In the genomic region with DNA sequence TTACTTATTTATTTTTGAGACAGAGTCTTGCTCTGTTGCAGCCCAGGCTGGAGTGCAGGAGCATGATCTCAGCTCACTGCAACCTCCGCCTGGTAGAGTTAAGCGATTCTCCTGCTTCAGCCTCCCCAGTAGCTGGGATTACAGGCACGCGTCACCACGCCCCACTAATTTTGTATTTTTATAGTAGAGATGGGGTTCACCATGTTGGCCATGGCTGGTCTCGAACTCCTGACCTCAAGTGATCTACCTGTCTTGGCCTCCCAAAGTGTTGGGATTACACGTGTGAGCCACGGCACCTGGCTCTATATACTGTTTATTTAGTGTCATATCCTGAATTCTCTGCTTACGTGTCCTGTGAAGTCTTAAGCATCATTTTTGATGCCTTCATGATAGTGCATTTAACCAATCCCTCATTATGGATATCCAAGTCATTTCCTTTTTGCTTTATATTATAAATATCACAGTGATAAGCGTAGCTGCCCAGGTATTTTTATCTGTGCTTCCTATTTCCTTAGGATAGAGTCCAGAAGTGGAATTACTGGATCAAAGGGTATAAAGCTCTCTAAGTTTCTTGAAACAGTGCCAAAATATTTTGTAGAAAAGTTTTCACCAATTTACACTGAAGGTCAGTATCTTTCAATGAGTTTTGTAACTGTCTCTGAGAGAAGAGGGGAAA, we compare ENCODE assay signal across 8 cellular contexts. TPM values are rescaled to one million over a fixed set of nuclear protein-coding genes. Genes with fewer than 3 reads are reported as not detected.
DNase-seq lines count a peak whose midpoint lies in the region; ATAC-seq and TF ChIP-seq lines count a peak whose summit lies in the region.

No MANE protein-coding gene starts in this region.

- H3K36me3 ChIP-seq in ascending aorta (peaks cover 4 to 11% of the 10 kb centered on the region in 2 donors), kidney epithelial cell (ENCODE audit: control insufficient read depth, insufficient read depth, low read length) (no peaks in the 10 kb centered on the region)

- peaks cover 14 to 28% of the 10 kb centered on the region in 2 donors for H3K4me1 ChIP-seq in ascending aorta

- H3K9me3 ChIP-seq in ascending aorta = no peaks in the 10 kb centered on the region

- TF ChIP-seq CTCF in ascending aorta (IDR thresholded peaks at IDR 0.05) (no peak), kidney epithelial cell (IDR thresholded peaks at IDR 0.05; ENCODE audit: insufficient read depth, low read length, poor library complexity, severe bottlenecking) (no peak)

- DNase-seq in activated CD4-positive, alpha-beta T cell treated with anti-CD3 and anti-CD28 coated beads for 36 hours = no peak
- DNase-seq in activated CD4-positive, alpha-beta T cell treated with anti-CD3 and anti-CD28 coated beads for 48 hours = no peak
- DNase-seq in ascending aorta (ENCODE audit: low spot score in 2 of 2) (no peak), kidney epithelial cell (ENCODE audit: low read depth) (no peak), substantia nigra (lab: John Stamatoyannopoulos, UW) (no peak), MV-4-11 (lab: John Stamatoyannopoulos, UW) (no peak), RPMI8226 (no peak)

- H3K27me3 ChIP-seq in ascending aorta (no peaks in the 10 kb centered on the region), kidney epithelial cell (ENCODE audit: control insufficient read depth, insufficient read depth, low read length) (no peaks in the 10 kb centered on the region)

- peak overlapping the region; percentile 75 for H3K27ac Mint-ChIP-seq in activated CD4-positive, alpha-beta T cell treated with anti-CD3 and anti-CD28 coated beads for 36 hours

- H3K9me3 Mint-ChIP-seq in activated CD4-positive, alpha-beta T cell treated with anti-CD3 and anti-CD28 coated beads for 36 hours (ENCODE audit: low read depth) = no peaks in the 10 kb centered on the region

- H3K27ac ChIP-seq in ascending aorta = peak overlapping the region; percentile 98 to 99
- H3K27ac ChIP-seq in substantia nigra (ENCODE audit: low read depth, low read length, poor library complexity, severe bottlenecking) = peak overlapping the region; percentile 78

- CTCF ChIA-PET in activated CD4-positive, alpha-beta T cell treated with anti-CD3 and anti-CD28 coated beads for 36 hours (lab: Charles Lee) = interaction anchor here (0.9 to 5.8 kb wide), 5 partner anchors 24 to 324 kb away, joined by 3 to 64 read pairs (median 5); a partner anchor contains a TSS

- peak overlapping the region; percentile 87 for H3K4me3 Mint-ChIP-seq in activated CD4-positive, alpha-beta T cell treated with anti-CD3 and anti-CD28 coated beads for 36 hours

- no peaks in the 10 kb centered on the region for H3K27me3 Mint-ChIP-seq in activated CD4-positive, alpha-beta T cell treated with anti-CD3 and anti-CD28 coated beads for 36 hours

- ATAC-seq in activated CD4-positive, alpha-beta T cell treated with anti-CD3 and anti-CD28 coated beads for 36 hours = no peak
- ATAC-seq in GM19328 (IDR thresholded peaks at IDR 0.05; ENCODE audit: unreplicated experiment) = no peak

- POLR2A ChIA-PET in activated CD4-positive, alpha-beta T cell treated with anti-CD3 and anti-CD28 coated beads for 36 hours (lab: Charles Lee) = interaction anchor here (0.7 to 1.2 kb wide), 2 partner anchors 54 to 69 kb away, joined by 4 to 7 read pairs; a partner anchor contains a TSS

- intact Hi-C loops in activated CD4-positive, alpha-beta T cell treated with anti-CD3 and anti-CD28 coated beads for 36 hours (cut with DNase I, micrococcal nuclease) = loop anchor here (1.0 to 10.0 kb wide), 6 partner anchors 33 to 404 kb away; a partner anchor contains a TSS
- intact Hi-C loops in ascending aorta (cut with DNase I) = loop anchor here (1.0 to 10.0 kb wide), 5 partner anchors 22 to 1260 kb away; a partner anchor contains a TSS

- H3K4me3 ChIP-seq in ascending aorta (peak overlapping the region; percentile 84 to 97), kidney epithelial cell (ENCODE audit: low read depth, low read length) (peak overlapping the region; percentile 57)

- peaks cover 33% of the 10 kb centered on the region for H3K4me1 Mint-ChIP-seq in activated CD4-positive, alpha-beta T cell treated with anti-CD3 and anti-CD28 coated beads for 36 hours

- H3K36me3 Mint-ChIP-seq in activated CD4-positive, alpha-beta T cell treated with anti-CD3 and anti-CD28 coated beads for 36 hours (ENCODE audit: low read depth) = peaks cover 2% of the 10 kb centered on the region

RNA-seq across cellular contexts. Expression of a gene that starts 0.9 kb away (rescaled TPM):
- 10 to 100 TPM; 21.5 to 23.7 TPM for total RNA-seq in activated CD4-positive, alpha-beta T cell treated with anti-CD3 and anti-CD28 coated beads for 36 hours
- 45.4 TPM for total RNA-seq in ascending aorta
- 12.9 and 14.6 TPM in 2 replicates for total RNA-seq in kidney epithelial cell

RNA-seq across cellular contexts. Expression of a gene that starts 21.5 kb away (rescaled TPM):
- total RNA-seq in activated CD4-positive, alpha-beta T cell treated with anti-CD3 and anti-CD28 coated beads for 36 hours = 1 to 10 TPM; 1.6 to 2.0 TPM
- total RNA-seq in ascending aorta (6,542 TPM), kidney epithelial cell (1,785 and 1,816 TPM in 2 replicates)

RNA-seq across cellular contexts. Expression of a gene that starts 33.6 kb away (rescaled TPM):
- 10 to 100 TPM; 44.8 to 57.5 TPM for total RNA-seq in activated CD4-positive, alpha-beta T cell treated with anti-CD3 and anti-CD28 coated beads for 36 hours
- total RNA-seq in ascending aorta = 60.7 TPM
- total RNA-seq in kidney epithelial cell = 104 and 116 TPM in 2 replicates

RNA-seq across cellular contexts. Expression of a gene that starts 54.2 kb away (rescaled TPM):
- 10 to 100 TPM; 95.0 to 96.2 TPM for total RNA-seq in activated CD4-positive, alpha-beta T cell treated with anti-CD3 and anti-CD28 coated beads for 36 hours
- total RNA-seq in ascending aorta (112 TPM), kidney epithelial cell (38.3 and 51.8 TPM in 2 replicates)

RNA-seq across cellular contexts. Expression of a gene that starts 54.8 kb away (rescaled TPM):
- 10 to 100 TPM; 19.3 to 24.6 TPM for total RNA-seq in activated CD4-positive, alpha-beta T cell treated with anti-CD3 and anti-CD28 coated beads for 36 hours
- total RNA-seq in ascending aorta (0.53 TPM), kidney epithelial cell (11.7 and 14.0 TPM in 2 replicates)

Comparison
In these comparisons a context has a peak if more than half of its experiments do, and no peak if none do; other contexts are left out.
1. RNA of a gene that starts 21.5 kb away (total RNA-seq): 6,542 TPM in ascending aorta (single experiment) and 1,785 to 1,816 TPM in kidney epithelial cell; 1.6 to 2.0 TPM in activated CD4-positive, alpha-beta T cell treated with anti-CD3 and anti-CD28 coated beads for 36 hours; every median in the first group is over 100 times any median in the second.